17 cellular contexts compared by ENCODE assay signal in the genomic region with DNA sequence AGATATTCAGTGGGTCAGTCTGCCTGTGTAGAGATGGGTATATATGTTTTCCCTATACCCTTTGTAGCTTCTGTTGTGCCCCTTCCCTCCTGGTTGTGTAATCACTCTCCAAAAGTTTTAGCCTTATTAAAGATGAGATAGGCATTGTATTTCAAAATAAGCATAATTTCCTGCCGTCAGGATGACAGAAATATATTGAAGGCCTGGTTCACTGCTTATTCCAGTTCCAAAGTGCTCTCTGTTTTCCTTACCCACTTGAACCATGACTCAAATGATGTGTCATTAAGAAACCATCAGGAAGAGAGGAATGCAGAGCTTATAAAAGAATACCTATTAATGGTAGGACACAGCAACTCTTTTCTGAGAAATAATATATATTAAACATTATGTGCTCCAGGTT.
DNase-seq lines count a peak whose midpoint lies in the region; ATAC-seq and TF ChIP-seq lines count a peak whose summit lies in the region.
"Had no signal": no experiment of that assay in that cellular context is flagged by ENCODE, and none has a peak within 500 bp of the region (broad histone marks: within the 10 kb centered on the region; RNA-seq: fewer than 3 reads in every experiment).

No MANE protein-coding gene starts in this region.

- H3K36me3 ChIP-seq in SJSA1 (no peaks in the 10 kb centered on the region), fibroblast of lung (ENCODE audit: control insufficient read depth, insufficient read depth, low read length) (no peaks in the 10 kb centered on the region)
- H3K36me3 ChIP-seq: left ventricle myocardium inferior had no signal

- H3K23ac ChIP-seq in H9 (ENCODE audit: insufficient read length, low read depth, low read length) = no peak overlapping the region

- no peak overlapping the region for H2AFZ ChIP-seq in fibroblast of lung (ENCODE audit: low read length)
- no peak overlapping the region for H2AFZ ChIP-seq in H9 (ENCODE audit: low read length)

- H3K4me2 ChIP-seq in fibroblast of lung (ENCODE audit: extremely low read depth, insufficient read depth, low read length) (no peak overlapping the region), H9 (ENCODE audit: insufficient read depth, insufficient read length, low read length) (no peak overlapping the region)

- no peak overlapping the region for H3T11ph ChIP-seq in H9 (ENCODE audit: low read length)

- TF ChIP-seq CTCF in fibroblast of lung (conservative IDR thresholded peaks at IDR 0.05 in 1 of 2, IDR thresholded peaks at IDR 0.05 in 1 of 2; ENCODE audit: low read depth in 1 of 2, low read length in 2 of 2) (no peak), H9 (conservative IDR thresholded peaks at IDR 0.05) (no peak)

- no peak overlapping the region for H2AK5ac ChIP-seq in H9 (ENCODE audit: insufficient read length, low read length)

- H3K79me2 ChIP-seq in fibroblast of lung (ENCODE audit: control insufficient read depth, insufficient read depth, low read length) = no peaks in the 10 kb centered on the region
- H3K79me2 ChIP-seq in H9 (ENCODE audit: insufficient read depth, low read length) = no peaks in the 10 kb centered on the region

- no peaks in the 10 kb centered on the region for H3K27me3 ChIP-seq in SJSA1 (replicated peaks)
- H3K27me3 ChIP-seq in fibroblast of lung (ENCODE audit: control insufficient read depth, insufficient read depth, low read length) = no peaks in the 10 kb centered on the region
- H3K27me3 ChIP-seq in H9 (ENCODE audit: insufficient read depth, low read length) = no peaks in the 10 kb centered on the region

- H4K20me1 ChIP-seq in fibroblast of lung (ENCODE audit: control insufficient read depth, extremely low read depth, insufficient read depth, low read length) (no peaks in the 10 kb centered on the region), H9 (ENCODE audit: control insufficient read depth, insufficient read depth, insufficient read length) (no peaks in the 10 kb centered on the region)

- no peak overlapping the region for H3K4ac ChIP-seq in H9 (ENCODE audit: low read depth, low read length)

- no peaks in the 10 kb centered on the region for H3K23me2 ChIP-seq in H9 (ENCODE audit: insufficient read length, low read depth, low read length, poor library complexity, severe bottlenecking)

- H3K18ac ChIP-seq in H9 (ENCODE audit: insufficient read length, low read depth, low read length) = no peak overlapping the region

- no peaks in the 10 kb centered on the region for H3K79me1 ChIP-seq in H9 (ENCODE audit: insufficient read depth, low read depth, low read length, poor library complexity, severe bottlenecking)

- peak overlapping the region; percentile 52 for H3K27ac ChIP-seq in SJSA1
- H3K27ac ChIP-seq in fibroblast of lung (ENCODE audit: insufficient read depth, low read length) = no peak overlapping the region
- no peak overlapping the region for H3K27ac ChIP-seq in H9 (ENCODE audit: insufficient read length, low read depth, low read length)
- H3K27ac ChIP-seq: left ventricle myocardium inferior had no signal

- H2BK5ac ChIP-seq in H9 (ENCODE audit: insufficient read length, low read length) = no peak overlapping the region

- H3K4me1 ChIP-seq in SJSA1 (replicated peaks) (peaks cover 20% of the 10 kb centered on the region), fibroblast of lung (ENCODE audit: control insufficient read depth, extremely low read depth, insufficient read depth, low read length) (no peaks in the 10 kb centered on the region), H9 (ENCODE audit: insufficient read depth, low read length) (no peaks in the 10 kb centered on the region; the same call in 1 of the 2 replicates)
- H3K4me1 ChIP-seq: left ventricle myocardium inferior had no signal

- no peak overlapping the region for H3K56ac ChIP-seq in H9 (ENCODE audit: insufficient read length, low read depth, low read length)

- no peak overlapping the region for H2BK15ac ChIP-seq in H9 (ENCODE audit: low read depth, low read length)

- H3K4me3 Mint-ChIP-seq in H9 = no peak overlapping the region
- H3K4me3 Mint-ChIP-seq in T-cell = no peak overlapping the region
- H3K4me3 Mint-ChIP-seq: activated CD4-positive, alpha-beta T cell treated with anti-CD3 and anti-CD28 coated beads for 36 hours; CD4-positive, CD25-positive, alpha-beta regulatory T cell; natural killer cell; T-helper 1 cell treated with Interleukin-12 subunit alpha and Interleukin-12 subunit beta and Interleukin-4 antibody, amounts not matched to agents 30 μg/mL and 1 μg/mL, for 36 hours had no signal

- H3K14ac ChIP-seq in H9 (ENCODE audit: insufficient read depth, low read length) = no peak overlapping the region

- H3K9ac ChIP-seq in fibroblast of lung (ENCODE audit: insufficient read depth, low read length) (no peak overlapping the region), H9 (ENCODE audit: extremely low read depth, insufficient read length, low read length) (no peak overlapping the region)

- H3K4me3 ChIP-seq in SJSA1 = no peak overlapping the region
- H3K4me3 ChIP-seq in fibroblast of lung (replicated peaks in 1 of 4; ENCODE audit: control extremely low read depth in 1 of 4, insufficient read depth in 1 of 4, low read depth in 3 of 4, low read length in 4 of 4) = no peak overlapping the region
- H3K4me3 ChIP-seq: left ventricle myocardium inferior had no signal

- no peak overlapping the region for H4K91ac ChIP-seq in H9 (ENCODE audit: insufficient read length, low read depth, low read length)

- CTCF ChIA-PET in T-cell (lab: Charles Lee) = no interaction called here

- no peak overlapping the region for H2BK120ac ChIP-seq in H9 (ENCODE audit: low read depth, low read length, poor library complexity, severe bottlenecking)

- no peak overlapping the region for H2BK20ac ChIP-seq in H9 (ENCODE audit: low read depth, low read length, poor library complexity, severe bottlenecking)

- no CpG with 5 or more reads among the region's 1 CpG for WGBS in H9 (ENCODE audit: extremely low coverage, insufficient read length, low lambda C conversion rate)

- H3K4me1 Mint-ChIP-seq in H9 (peaks cover 13 to 15% of the 10 kb centered on the region in 2 experiments), T-cell (no peaks in the 10 kb centered on the region)
- H3K4me1 Mint-ChIP-seq: activated CD4-positive, alpha-beta T cell treated with anti-CD3 and anti-CD28 coated beads for 36 hours; CD4-positive, CD25-positive, alpha-beta regulatory T cell; natural killer cell had no signal

- H3K36me3 Mint-ChIP-seq in H9 (ENCODE audit: insufficient read depth in 1 of 3, low read depth in 3 of 3) = 0 out of 7 replicates have a peak, but pooled peaks cover 0 to under 1% (median 0%) of the 10 kb centered on the region in 3 experiments
- no peaks in the 10 kb centered on the region for H3K36me3 Mint-ChIP-seq in T-cell
- H3K36me3 Mint-ChIP-seq: CD4-positive, CD25-positive, alpha-beta regulatory T cell; natural killer cell had no signal

- no peak overlapping the region for H4K8ac ChIP-seq in H9 (replicated peaks; ENCODE audit: insufficient read length, low read depth, low read length)

- no peak overlapping the region for H4K5ac ChIP-seq in H9 (ENCODE audit: insufficient read length, low read depth, low read length)

- H2BK12ac ChIP-seq in H9 (ENCODE audit: insufficient read length, low read depth, low read length) = no peak overlapping the region

- H3K27me3 Mint-ChIP-seq in H9 (ENCODE audit: low read depth) (no peaks in the 10 kb centered on the region), T-cell (peaks cover 8% of the 10 kb centered on the region in 2 donors)
- H3K27me3 Mint-ChIP-seq: CD4-positive, CD25-positive, alpha-beta regulatory T cell had no signal

- no peaks in the 10 kb centered on the region for H3K9me3 ChIP-seq in SJSA1 (replicated peaks)
- no peaks in the 10 kb centered on the region for H3K9me3 ChIP-seq in fibroblast of lung (ENCODE audit: control insufficient read depth, insufficient read depth, low read depth, low read length)
- no peaks in the 10 kb centered on the region for H3K9me3 ChIP-seq in H9 (ENCODE audit: control insufficient read depth, low read depth, low read length)
- H3K9me3 ChIP-seq: left ventricle myocardium inferior had no signal

- H3K9me3 Mint-ChIP-seq in H9 (no peaks in the 10 kb centered on the region), T-cell (peaks cover 0 to 2% (median 0%) of the 10 kb centered on the region in 3 donors)
- H3K9me3 Mint-ChIP-seq: T-helper 1 cell treated with Interleukin-12 subunit alpha and Interleukin-12 subunit beta and Interleukin-4 antibody, amounts not matched to agents 30 μg/mL and 1 μg/mL, for 36 hours had no signal

- DNase-seq in EL = peak; percentile 90
- DNase-seq in SJSA1 (ENCODE audit: low read depth in 1 of 2, low spot score in 2 of 2) = peak in 1 of 2 experiments; percentile 33
- peak; percentile 71 to 94 for DNase-seq in fibroblast of lung (ENCODE audit: low read depth in 2 of 2)
- peak; percentile 13 for DNase-seq in putamen (ENCODE audit: low spot score)
- no peak for DNase-seq in activated gamma-delta T cell treated with Interleukin-2 at 50 U/mL for 16 hours
- DNase-seq in H9 = no peak
- DNase-seq in T-cell = no peak
- DNase-seq: activated CD4-positive, alpha-beta T cell treated with anti-CD3 and anti-CD28 coated beads for 36 hours; activated T-cell treated with anti-CD3 and anti-CD28 coated beads, Interleukin-2, amount 50 U/mL, for 1 hour; CD4-positive, CD25-positive, alpha-beta regulatory T cell; GDM1; left ventricle myocardium inferior; natural killer cell; stimulated activated naive CD4-positive, alpha-beta T cell had no signal

- POLR2A ChIA-PET in T-cell (lab: Charles Lee) = no interaction called here

- H3K27ac Mint-ChIP-seq in H9 (no peak overlapping the region), T-cell (no peak overlapping the region)
- H3K27ac Mint-ChIP-seq: activated CD4-positive, alpha-beta T cell treated with anti-CD3 and anti-CD28 coated beads for 36 hours; CD4-positive, CD25-positive, alpha-beta regulatory T cell; natural killer cell; T-helper 1 cell treated with Interleukin-12 subunit alpha and Interleukin-12 subunit beta and Interleukin-4 antibody, amounts not matched to agents 30 μg/mL and 1 μg/mL, for 36 hours had no signal

- no peak for ATAC-seq in HG03571 (IDR thresholded peaks at IDR 0.05; ENCODE audit: unreplicated experiment)
- ATAC-seq in T-cell (replicated peaks in 1 of 4) = no peak
- ATAC-seq: activated CD4-positive, alpha-beta T cell treated with anti-CD3 and anti-CD28 coated beads for 36 hours; natural killer cell; sciatic nerve had no signal

Comparison
In these comparisons a context has a peak if more than half of its experiments do, and no peak if none do; other contexts are left out.
1. DNase-seq: peak in EL (single experiment), fibroblast of lung (2 of 2) and putamen (single experiment); none in activated gamma-delta T cell treated with Interleukin-2 at 50 U/mL for 16 hours (single experiment), H9 (single experiment) and T-cell (0 of 34).